Comparison of ENCODE assay signal across 15 cellular contexts in the genomic region with DNA sequence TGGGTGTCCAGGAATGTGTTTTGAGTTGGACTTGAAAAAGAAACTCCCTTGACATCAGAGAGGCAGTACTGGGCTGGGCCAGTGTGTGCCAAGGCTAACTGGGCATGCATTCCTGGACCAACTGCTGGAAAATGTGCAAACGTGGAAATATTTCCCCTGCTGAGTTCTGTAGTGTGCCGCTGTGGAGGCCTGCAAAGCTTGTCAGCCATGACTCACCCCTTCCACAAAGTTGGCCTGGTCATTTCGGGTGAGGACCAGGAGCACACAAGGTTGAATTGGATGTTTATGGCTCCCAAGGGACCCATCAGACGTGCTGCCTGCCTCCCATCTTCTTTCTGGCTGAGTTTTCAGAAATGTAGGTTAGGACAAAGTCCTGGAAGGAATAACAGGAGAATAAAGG.
DNase-seq lines count a peak whose midpoint lies in the region; ATAC-seq and TF ChIP-seq lines count a peak whose summit lies in the region.
"Had no signal": no experiment of that assay in that cellular context is flagged by ENCODE, and none has a peak within 500 bp of the region (broad histone marks: within the 10 kb centered on the region; RNA-seq: fewer than 3 reads in every experiment).

No MANE protein-coding gene starts in this region.

- H3K27ac ChIP-seq in right cardiac atrium (ENCODE audit: low read length) (no peak overlapping the region), body of pancreas (no peak overlapping the region)

- H3K9me3 ChIP-seq in right cardiac atrium (ENCODE audit: control insufficient read depth, low read length), result no peaks in the 10 kb centered on the region
- no peaks in the 10 kb centered on the region for H3K9me3 ChIP-seq in body of pancreas
- H3K9me3 ChIP-seq in mucosa of descending colon, result no peaks in the 10 kb centered on the region

- no peaks in the 10 kb centered on the region for H3K9me3 Mint-ChIP-seq in activated T-helper 17 cell treated with anti-CD3 and anti-CD28 coated beads, Interleukin-2, amount 50 U/mL, for 72 hours

- no peaks in the 10 kb centered on the region for H3K4me1 ChIP-seq in right cardiac atrium (ENCODE audit: control insufficient read depth, insufficient read depth, low read length)
- no peaks in the 10 kb centered on the region for H3K4me1 ChIP-seq in body of pancreas
- H3K4me1 ChIP-seq in mucosa of descending colon (ENCODE audit: low read depth), result no peaks in the 10 kb centered on the region

- no peak overlapping the region for H3K27ac Mint-ChIP-seq in activated T-helper 17 cell treated with anti-CD3 and anti-CD28 coated beads, Interleukin-2, amount 50 U/mL, for 72 hours

- DNase-seq in right cardiac atrium (peak in 1 of 3 donors; percentile 26), left ventricle myocardium superior (no peak), body of pancreas (peak in 3 of 4 donors; percentile 17 to 38 (median 36)), mucosa of descending colon (no peak), NCI-H2029 (lab: John Stamatoyannopoulos, UW) (no peak), HUDEP-2 (lab: John Stamatoyannopoulos, UW; ENCODE audit: unreplicated experiment in 76 of 76) (no peak)
- DNase-seq: activated CD4-positive, alpha-beta T cell treated with anti-CD3 and anti-CD28 coated beads for 1 hour; activated gamma-delta T cell; AML-193; NCI-H2171; occipital lobe had no signal

- H3K4me3 Mint-ChIP-seq in activated T-helper 17 cell treated with anti-CD3 and anti-CD28 coated beads, Interleukin-2, amount 50 U/mL, for 72 hours, result no peak overlapping the region

- no peak for TF ChIP-seq POLR2A in body of pancreas (IDR thresholded peaks at IDR 0.05)

- H3K27me3 ChIP-seq in right cardiac atrium (ENCODE audit: control insufficient read depth, insufficient read depth), result no peaks in the 10 kb centered on the region
- H3K27me3 ChIP-seq in body of pancreas, result no peaks in the 10 kb centered on the region

- no peaks in the 10 kb centered on the region for H3K36me3 ChIP-seq in body of pancreas (replicated peaks in 1 of 2; ENCODE audit: insufficient read depth in 1 of 2, low read depth in 2 of 2)
- no peaks in the 10 kb centered on the region for H3K36me3 ChIP-seq in mucosa of descending colon (ENCODE audit: low read depth)

- ATAC-seq in right cardiac atrium (peak; percentile 55), left ventricle myocardium superior (no peak), body of pancreas (peak; percentile 67), mucosa of descending colon (peak; percentile 17), GM18861 (IDR thresholded peaks at IDR 0.05; ENCODE audit: unreplicated experiment) (no peak)
- no peak for ATAC-seq in activated T-helper 17 cell treated with anti-CD3 and anti-CD28 coated beads, Interleukin-2, amount 50 U/mL, for 72 hours (replicated peaks)
- ATAC-seq: HepG2, Right ventricle myocardium inferior had no signal

- no peaks in the 10 kb centered on the region for H3K4me1 Mint-ChIP-seq in activated T-helper 17 cell treated with anti-CD3 and anti-CD28 coated beads, Interleukin-2, amount 50 U/mL, for 72 hours

- TF ChIP-seq CTCF in body of pancreas (IDR thresholded peaks at IDR 0.05), result no peak
- no peak for TF ChIP-seq CTCF in mucosa of descending colon (IDR thresholded peaks at IDR 0.05)

- no peaks in the 10 kb centered on the region for H3K36me3 Mint-ChIP-seq in activated T-helper 17 cell treated with anti-CD3 and anti-CD28 coated beads, Interleukin-2, amount 50 U/mL, for 72 hours (ENCODE audit: low read depth)

- intact Hi-C loops in right cardiac atrium (cut with DNase I), result no loop called here
- intact Hi-C loops in left ventricle myocardium superior (cut with micrococcal nuclease), result no loop called here
- intact Hi-C loops in body of pancreas (cut with DNase I), result no loop called here
- intact Hi-C loops in mucosa of descending colon (cut with DNase I, micrococcal nuclease), result no loop called here

- H3K4me3 ChIP-seq in right cardiac atrium (ENCODE audit: low read length) (no peak overlapping the region), body of pancreas (no peak overlapping the region), mucosa of descending colon (no peak overlapping the region)

- WGBS in right cardiac atrium, result 50% methylated on average over 4 of the region's 4 CpGs
- 59 to 65% methylated on average over 4 of the region's 4 CpGs for WGBS in body of pancreas, 2 donors

- peaks cover 12% of the 10 kb centered on the region for H3K27me3 Mint-ChIP-seq in activated T-helper 17 cell treated with anti-CD3 and anti-CD28 coated beads, Interleukin-2, amount 50 U/mL, for 72 hours

Comparison
In these comparisons a context has a peak if more than half of its experiments do, and no peak if none do; other contexts are left out.
1. ATAC-seq: peak in right cardiac atrium (2 of 2), body of pancreas (single experiment) and mucosa of descending colon (single experiment); none in left ventricle myocardium superior (single experiment), activated T-helper 17 cell treated with anti-CD3 and anti-CD28 coated beads, Interleukin-2, amount 50 U/mL, for 72 hours (single experiment) and GM18861 (single experiment).
2. DNase-seq: peak in body of pancreas (3 of 4); none in left ventricle myocardium superior (single experiment), mucosa of descending colon (0 of 3), NCI-H2029 (single experiment) and HUDEP-2 (0 of 76).